In the genomic region with DNA sequence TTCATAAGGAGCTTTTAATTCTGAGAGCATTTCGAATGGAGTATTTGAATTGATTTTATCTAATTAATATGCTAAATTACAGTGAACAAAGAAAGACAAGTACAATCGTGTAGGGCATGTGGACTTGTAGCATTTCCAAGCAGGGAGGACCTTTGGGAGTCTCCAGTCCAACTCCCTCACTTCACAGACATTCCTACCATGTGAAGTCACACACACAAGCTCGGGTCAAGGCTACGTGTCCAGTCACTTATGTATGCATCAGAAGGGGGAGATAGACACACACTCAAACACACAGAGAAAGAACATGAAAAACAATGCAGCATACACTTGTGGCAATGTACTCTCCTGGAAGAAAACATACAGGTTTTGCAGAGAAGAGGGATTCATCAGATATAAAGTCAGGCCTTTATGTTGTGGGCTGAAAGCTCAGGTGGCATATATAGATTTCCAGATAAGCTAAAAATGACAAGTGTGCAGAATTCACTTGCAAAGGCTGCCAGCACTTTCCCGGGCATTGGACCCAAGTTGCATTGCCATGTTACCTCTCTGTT, we compare ENCODE assay signal across 10 cellular contexts.
DNase-seq lines count a peak whose midpoint lies in the region; FAIRE-seq lines count a peak whose summit lies in the region.
"Had no signal": no experiment of that assay in that cellular context is flagged by ENCODE, and none has a peak within 500 bp of the region (broad histone marks: within the 10 kb centered on the region; RNA-seq: fewer than 3 reads in every experiment).

No MANE protein-coding gene starts in this region.

- DNase-seq in GM04503 (ENCODE audit: low read depth) (peak; percentile 63), RCC 7860 (ENCODE audit: low spot score) (peak; percentile 82), fibroblast of peridontal ligament (ENCODE audit: extremely low read depth) (peak; percentile 84), renal cortical epithelial cell (ENCODE audit: low read depth) (peak; percentile 90), KBM-7 (no peak), head of caudate nucleus (no peak)
- DNase-seq in activated naive CD4-positive, alpha-beta T cell treated with Interleukin-2 at 50 U/mL for 16 hours, result no peak
- no peak for DNase-seq in activated T-cell treated with anti-CD3 and anti-CD28 coated beads, Interleukin-2, amount 50 U/mL, for 1 hour
- DNase-seq: GOT3, SIG-M5 had no signal

- in situ Hi-C loops in KBM-7 (cut with MboI; ENCODE audit: low pct_unique_long_range_greater_than_20kb, low sequenced_read_pairs), result no loop called here

- intact Hi-C loops in head of caudate nucleus (cut with DNase I), result no loop called here

- peak; percentile 85 for FAIRE-seq in RCC 7860 (lab: Jason Lieb, UNC)

Comparison
In these comparisons a context has a peak if more than half of its experiments do, and no peak if none do; other contexts are left out.
1. DNase-seq: peak in GM04503 (single experiment), RCC 7860 (single experiment), fibroblast of peridontal ligament (single experiment) and renal cortical epithelial cell (single experiment); none in activated naive CD4-positive, alpha-beta T cell treated with Interleukin-2 at 50 U/mL for 16 hours (single experiment), KBM-7 (single experiment), activated T-cell treated with anti-CD3 and anti-CD28 coated beads, Interleukin-2, amount 50 U/mL, for 1 hour (single experiment) and head of caudate nucleus (0 of 42).